ENCODE assay signal across 9 cellular contexts in the genomic region with DNA sequence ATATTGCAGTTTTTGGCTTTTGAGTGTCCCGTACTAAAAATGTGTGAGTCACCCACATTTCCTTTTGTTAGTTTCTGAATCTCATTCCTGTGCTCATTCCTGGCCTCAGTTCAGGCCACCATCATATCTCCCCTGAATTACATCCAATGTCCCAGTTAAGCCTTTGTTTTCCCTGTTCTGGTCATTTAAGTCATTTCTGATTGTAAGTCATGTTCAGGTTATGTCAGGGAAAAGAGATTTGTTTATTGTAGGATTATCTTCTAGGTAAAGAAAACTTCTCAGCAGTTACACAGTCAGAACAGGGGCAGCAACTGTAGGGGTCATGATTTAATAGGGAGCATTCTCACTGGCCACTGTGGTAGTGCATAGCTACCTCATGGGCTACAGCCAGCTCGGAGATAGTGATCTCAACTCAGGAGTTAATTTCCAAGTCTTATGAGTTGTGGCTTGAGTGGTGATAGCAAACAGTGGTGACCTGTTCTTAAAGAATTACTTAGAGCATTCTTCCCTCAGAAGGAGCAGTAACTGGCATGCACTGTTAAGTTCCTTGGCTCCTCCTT. TPM values are rescaled to one million over a fixed set of nuclear protein-coding genes. Genes with fewer than 3 reads are reported as not detected.
DNase-seq lines count a peak whose midpoint lies in the region; ATAC-seq and TF ChIP-seq lines count a peak whose summit lies in the region.
"Had no signal": no experiment of that assay in that cellular context is flagged by ENCODE, and none has a peak within 500 bp of the region (broad histone marks: within the 10 kb centered on the region; RNA-seq: fewer than 3 reads in every experiment).

No MANE protein-coding gene starts in this region.

- no peak overlapping the region for H2AFZ ChIP-seq in MM.1S (ENCODE audit: low read length)

- intact Hi-C loops in naive thymus-derived CD4-positive, alpha-beta T cell (cut with micrococcal nuclease) = loop anchor here (10.0 kb wide), 1 partner anchor 1955 kb away; a partner anchor contains a TSS

- no peaks in the 10 kb centered on the region for H3K27me3 Mint-ChIP-seq in chondrocyte (ENCODE audit: low read depth)
- H3K27me3 Mint-ChIP-seq in naive thymus-derived CD4-positive, alpha-beta T cell = no peaks in the 10 kb centered on the region
- no peaks in the 10 kb centered on the region for H3K27me3 Mint-ChIP-seq in CD8-positive, alpha-beta memory T cell
- H3K27me3 Mint-ChIP-seq: dendritic cell treated with granulocyte-macrophage colony-stimulating factor and Interleukin-4, amounts not matched to agents 40 ng/mL and 50 ng/mL, for 4 days had no signal

- peaks cover 19 to 51% (median 36%) of the 10 kb centered on the region in 3 experiments for H3K36me3 ChIP-seq in naive thymus-derived CD4-positive, alpha-beta T cell (ENCODE audit: control insufficient read depth in 2 of 3, insufficient read depth in 3 of 3, low read length in 3 of 3)
- H3K36me3 ChIP-seq in MM.1S (replicated peaks; ENCODE audit: insufficient read depth, low read length) = peaks cover 9% of the 10 kb centered on the region
- peaks cover 31% of the 10 kb centered on the region for H3K36me3 ChIP-seq in CD8-positive, alpha-beta memory T cell (ENCODE audit: insufficient read depth, low read length)

- H3K79me2 ChIP-seq in MM.1S (ENCODE audit: low read length) = peaks cover 74% of the 10 kb centered on the region

- H3K36me3 Mint-ChIP-seq in chondrocyte (ENCODE audit: low read depth) = peaks cover 36% of the 10 kb centered on the region
- peaks cover 11 to 75% (median 40%) of the 10 kb centered on the region in 5 donors for H3K36me3 Mint-ChIP-seq in naive thymus-derived CD4-positive, alpha-beta T cell
- peaks cover 5 to 93% (median 44%) of the 10 kb centered on the region in 3 donors for H3K36me3 Mint-ChIP-seq in CD8-positive, alpha-beta memory T cell

- no peaks in the 10 kb centered on the region for H3K9me3 ChIP-seq in naive thymus-derived CD4-positive, alpha-beta T cell (ENCODE audit: control insufficient read depth in 2 of 3, low read length in 3 of 3)
- no peaks in the 10 kb centered on the region for H3K9me3 ChIP-seq in MM.1S (replicated peaks; ENCODE audit: insufficient read depth, low read length)
- no peaks in the 10 kb centered on the region for H3K9me3 ChIP-seq in CD8-positive, alpha-beta memory T cell (ENCODE audit: low read length)

- peaks cover 18% of the 10 kb centered on the region for H3F3A ChIP-seq in MM.1S (ENCODE audit: insufficient read depth, low read length)

- no peak overlapping the region for H3K27ac ChIP-seq in naive thymus-derived CD4-positive, alpha-beta T cell (ENCODE audit: low read depth, low read length)
- no peak overlapping the region for H3K27ac ChIP-seq in MM.1S (ENCODE audit: low read length)
- H3K27ac ChIP-seq in CD8-positive, alpha-beta memory T cell (ENCODE audit: low read depth, low read length) = no peak overlapping the region

- no peak overlapping the region for H3K4me3 Mint-ChIP-seq in chondrocyte (ENCODE audit: unreplicated experiment)
- no peak overlapping the region for H3K4me3 Mint-ChIP-seq in naive thymus-derived CD4-positive, alpha-beta T cell
- H3K4me3 Mint-ChIP-seq in CD8-positive, alpha-beta memory T cell = peak overlapping the region in 1 of 7 donors; percentile 4
- H3K4me3 Mint-ChIP-seq: dendritic cell treated with granulocyte-macrophage colony-stimulating factor and Interleukin-4, amounts not matched to agents 40 ng/mL and 50 ng/mL, for 4 days had no signal

- CTCF ChIA-PET in naive thymus-derived CD4-positive, alpha-beta T cell (lab: Charles Lee) = interaction anchor here (0.5 kb wide), 1 partner anchor 92 kb away, joined by 3 read pairs; no protein-coding TSS in a partner anchor
- CTCF ChIA-PET in CD8-positive, alpha-beta memory T cell (lab: Charles Lee) = no interaction called here

- no peaks in the 10 kb centered on the region for H3K9me2 ChIP-seq in MM.1S (replicated peaks; ENCODE audit: insufficient read depth, low read length)

- no peak overlapping the region for H3K9ac ChIP-seq in MM.1S (ENCODE audit: low read length)

- POLR2A ChIA-PET in naive thymus-derived CD4-positive, alpha-beta T cell (lab: Charles Lee) = interaction anchor here (0.6 kb wide), 2 partner anchors 10 to 1579 kb away, joined by 3 to 4 read pairs; no protein-coding TSS in a partner anchor
- POLR2A ChIA-PET in CD8-positive, alpha-beta memory T cell (lab: Charles Lee) = no interaction called here

- no peaks in the 10 kb centered on the region for H3K9me3 Mint-ChIP-seq in chondrocyte (ENCODE audit: low read depth)
- no peaks in the 10 kb centered on the region for H3K9me3 Mint-ChIP-seq in naive thymus-derived CD4-positive, alpha-beta T cell
- H3K9me3 Mint-ChIP-seq in CD8-positive, alpha-beta memory T cell = no peaks in the 10 kb centered on the region
- H3K9me3 Mint-ChIP-seq: dendritic cell treated with granulocyte-macrophage colony-stimulating factor and Interleukin-4, amounts not matched to agents 40 ng/mL and 50 ng/mL, for 4 days had no signal

- H4K20me1 ChIP-seq in MM.1S (ENCODE audit: insufficient read depth, low read length) = no peaks in the 10 kb centered on the region

- peaks cover 0 to 14% of the 10 kb centered on the region in 2 donors for H3K4me1 ChIP-seq in naive thymus-derived CD4-positive, alpha-beta T cell (ENCODE audit: control insufficient read depth in 2 of 2, insufficient read depth in 2 of 2, low read length in 2 of 2)
- H3K4me1 ChIP-seq in MM.1S (ENCODE audit: low read length) = peaks cover 53% of the 10 kb centered on the region
- peaks cover 17% of the 10 kb centered on the region for H3K4me1 ChIP-seq in CD8-positive, alpha-beta memory T cell (ENCODE audit: insufficient read depth, low read length)

- H3K27ac Mint-ChIP-seq in chondrocyte (ENCODE audit: unreplicated experiment) = peak overlapping the region; percentile 94
- H3K27ac Mint-ChIP-seq in naive thymus-derived CD4-positive, alpha-beta T cell = peak overlapping the region in 5 of 9 donors; percentile 10 to 80 (median 20)
- peak overlapping the region in 2 of 8 donors; percentile 19 to 66 for H3K27ac Mint-ChIP-seq in CD8-positive, alpha-beta memory T cell
- H3K27ac Mint-ChIP-seq: dendritic cell treated with granulocyte-macrophage colony-stimulating factor and Interleukin-4, amounts not matched to agents 40 ng/mL and 50 ng/mL, for 4 days had no signal

- ATAC-seq in naive thymus-derived CD4-positive, alpha-beta T cell = no peak
- no peak for ATAC-seq in stimulated activated naive CD8-positive, alpha-beta T cell treated with anti-CD3 and anti-CD28 coated beads, Interleukin-15, Interleukin-2, amounts not matched to agents 100 U/mL and 50 U/mL, for 24 hours

- H3K4me1 Mint-ChIP-seq in chondrocyte (ENCODE audit: low read depth) = peaks cover 58% of the 10 kb centered on the region
- peaks cover 22 to 58% (median 50%) of the 10 kb centered on the region in 7 donors for H3K4me1 Mint-ChIP-seq in naive thymus-derived CD4-positive, alpha-beta T cell
- peaks cover 33 to 59% (median 53%) of the 10 kb centered on the region in 3 donors for H3K4me1 Mint-ChIP-seq in CD8-positive, alpha-beta memory T cell

- DNase-seq in AG20443 (ENCODE audit: low spot score) (peak; percentile 84), LNCaP clone FGC (ENCODE audit: low read depth) (peak; percentile 86), chondrocyte (ENCODE audit: low spot score) (no peak), NCI-H446 (lab: John Stamatoyannopoulos, UW) (no peak), MM.1S (no peak)
- no peak for DNase-seq in naive thymus-derived CD4-positive, alpha-beta T cell
- no peak for DNase-seq in stimulated activated naive CD8-positive, alpha-beta T cell treated with anti-CD3 and anti-CD28 coated beads, Interleukin-15, Interleukin-2, amounts not matched to agents 100 U/mL and 50 U/mL, for 24 hours
- DNase-seq in CD8-positive, alpha-beta memory T cell = no peak

- no peaks in the 10 kb centered on the region for H3K27me3 ChIP-seq in naive thymus-derived CD4-positive, alpha-beta T cell (ENCODE audit: control insufficient read depth in 2 of 2, insufficient read depth in 2 of 2, low read length in 2 of 2)
- H3K27me3 ChIP-seq in MM.1S (replicated peaks; ENCODE audit: insufficient read depth, low read length) = no peaks in the 10 kb centered on the region
- no peaks in the 10 kb centered on the region for H3K27me3 ChIP-seq in CD8-positive, alpha-beta memory T cell (ENCODE audit: insufficient read depth, low read length, poor library complexity, severe bottlenecking)

- H3K4me3 ChIP-seq in LNCaP clone FGC (ENCODE audit: low read depth, low read length) = no peak overlapping the region
- no peak overlapping the region for H3K4me3 ChIP-seq in naive thymus-derived CD4-positive, alpha-beta T cell (ENCODE audit: low read length)
- H3K4me3 ChIP-seq in MM.1S (ENCODE audit: low read length) = no peak overlapping the region
- no peak overlapping the region for H3K4me3 ChIP-seq in CD8-positive, alpha-beta memory T cell (ENCODE audit: low read length)

- no peak overlapping the region for H3K4me2 ChIP-seq in MM.1S (ENCODE audit: low read depth, low read length)

- TF ChIP-seq CTCF in LNCaP clone FGC (IDR thresholded peaks at IDR 0.05; ENCODE audit: control insufficient read depth, extremely low read depth, insufficient read depth) = no peak
- peak; percentile 24 for TF ChIP-seq CTCF in chondrocyte (IDR thresholded peaks at IDR 0.05)
- no peak for TF ChIP-seq CTCF in MM.1S (IDR thresholded peaks at IDR 0.05; ENCODE audit: low read length)

RNA-seq across cellular contexts. Expression of gene DDX47, which starts 6.7 kb away (rescaled TPM):
- 33.6 to 44.0 TPM (median 39.3 TPM) in 3 replicates for total RNA-seq in chondrocyte
- 100 to 1,000 TPM in 2 of 5 experiments, 10 to 100 TPM in 3; 71.6 to 154 (median 75.5) TPM for total RNA-seq in naive thymus-derived CD4-positive, alpha-beta T cell
- polyA plus RNA-seq in naive thymus-derived CD4-positive, alpha-beta T cell = 10 to 100 TPM; 70.7 to 90.2 TPM
- 100 to 1,000 TPM; 105 to 106 TPM for total RNA-seq in CD8-positive, alpha-beta memory T cell
- 64.5 TPM for polyA plus RNA-seq in CD8-positive, alpha-beta memory T cell

RNA-seq across cellular contexts. Expression of gene APOLD1, which starts 34.4 kb away (rescaled TPM):
- 4.2 to 8.1 TPM (median 7.1 TPM) in 3 replicates for total RNA-seq in chondrocyte
- total RNA-seq in naive thymus-derived CD4-positive, alpha-beta T cell = 10 to 100 TPM in 1 of 5 experiments, 1 to 10 TPM in 3, under 1 TPM in 1; 0.64 to 11.1 (median 3.1) TPM
- under 1 TPM; 0.25 to 0.36 TPM for polyA plus RNA-seq in naive thymus-derived CD4-positive, alpha-beta T cell
- total RNA-seq in CD8-positive, alpha-beta memory T cell = 1 to 10 TPM; 2.7 TPM
- polyA plus RNA-seq in CD8-positive, alpha-beta memory T cell = 0.68 TPM

Comparison
In these comparisons a context has a peak if more than half of its experiments do, and no peak if none do; other contexts are left out.
1. DNase-seq: peak in AG20443 (single experiment) and LNCaP clone FGC (single experiment); none in chondrocyte (single experiment), naive thymus-derived CD4-positive, alpha-beta T cell (0 of 9), NCI-H446 (0 of 2), stimulated activated naive CD8-positive, alpha-beta T cell treated with anti-CD3 and anti-CD28 coated beads, Interleukin-15, Interleukin-2, amounts not matched to agents 100 U/mL and 50 U/mL, for 24 hours (single experiment), MM.1S (single experiment) and CD8-positive, alpha-beta memory T cell (0 of 5).